ENCODE assay signal across 9 cellular contexts in genomic region chr1:230699716-230700115, GRCh38. TPM values are rescaled to one million over a fixed set of nuclear protein-coding genes. Genes with fewer than 3 reads are reported as not detected.
"Had no signal": no experiment of that assay in that cellular context is flagged by ENCODE, and none has a peak within 500 bp of the region (broad histone marks: within the 10 kb centered on the region; RNA-seq: fewer than 3 reads in every experiment).

No MANE protein-coding gene starts in this region.

- H3K9me3 Mint-ChIP-seq: IgD-negative memory B cell had no signal

- ATAC-seq: HepG2, K562 had no signal

- H3K4me3 Mint-ChIP-seq: IgD-negative memory B cell had no signal

- H3K27ac ChIP-seq: HL-60, KMS-11 had no signal

- H3K4me1 Mint-ChIP-seq: IgD-negative memory B cell had no signal

- H3K27me3 Mint-ChIP-seq: IgD-negative memory B cell had no signal

- H3K27ac Mint-ChIP-seq: IgD-negative memory B cell had no signal

- H3K4me2 ChIP-seq: KMS-11 had no signal

- H3K4me3 ChIP-seq: K562 had no signal

- H3K9ac ChIP-seq: KMS-11 had no signal

- DNase-seq: IMR-90, KBM-7, KG1 had no signal

RNA-seq across cellular contexts. Expression of gene AGT, which starts 14.2 kb away (rescaled TPM):
- polyA plus RNA-seq: IgD-negative memory B cell, K562 had no signal

RNA-seq across cellular contexts. Expression of gene CAPN9, which starts 47.5 kb away (rescaled TPM):
- total RNA-seq: HT1080, IMR-90, K562 had no signal
- polyA plus RNA-seq: IgD-negative memory B cell, IMR-90, K562 had no signal
